In the genomic region with DNA sequence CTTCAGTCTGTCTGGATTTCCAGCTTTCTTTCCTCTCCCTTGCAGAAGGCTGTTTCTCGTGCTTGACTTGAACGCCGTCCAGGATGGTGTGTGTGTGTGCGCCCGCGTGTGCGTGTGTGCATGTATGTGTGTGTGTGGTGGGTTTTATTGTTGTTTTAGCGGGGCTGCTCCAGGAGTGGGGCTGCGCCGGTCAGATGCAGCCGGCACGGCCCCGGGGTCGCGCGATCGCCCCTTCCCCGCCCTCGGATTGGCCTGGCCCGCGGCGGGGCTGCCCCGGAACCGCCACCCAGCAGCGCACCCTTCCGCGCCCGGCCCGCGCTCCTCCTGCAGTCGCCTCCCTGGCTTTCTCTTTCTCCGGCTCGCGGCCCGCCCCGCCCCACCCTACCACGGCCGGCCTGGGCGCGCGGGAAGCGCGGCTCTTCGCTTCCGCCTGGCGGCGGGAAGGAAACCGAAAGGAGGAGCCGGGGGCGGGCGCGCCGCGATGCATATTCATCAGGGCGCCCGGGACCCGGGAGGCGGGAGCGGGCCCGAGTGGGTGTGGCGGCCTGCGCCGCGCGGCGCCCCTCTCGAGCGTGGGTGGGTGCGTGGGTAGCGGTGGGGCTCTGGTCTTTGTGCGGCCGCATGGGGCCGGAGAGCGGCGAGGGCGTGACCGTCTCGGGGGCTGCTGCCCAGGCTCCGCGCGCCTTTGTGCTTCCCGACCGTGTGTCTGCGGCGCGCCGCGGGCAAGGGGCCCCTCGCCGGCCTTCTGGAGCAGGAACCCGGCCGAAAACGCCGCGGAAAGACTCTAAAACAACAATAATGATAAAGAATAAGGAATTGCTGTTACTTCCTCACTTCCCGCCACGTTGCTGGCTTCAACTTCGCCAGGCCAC, we compare ENCODE assay signal across 8 cellular contexts. TPM values are rescaled to one million over a fixed set of nuclear protein-coding genes. Genes with fewer than 3 reads are reported as not detected.
A peak's percentile ranks its signal among the peaks of the same experiment; 100 is the strongest.
DNase-seq lines count a peak whose midpoint lies in the region; ATAC-seq and TF ChIP-seq lines count a peak whose summit lies in the region.

No MANE protein-coding gene starts in this region.

- H3K36me3 ChIP-seq in H7 (replicated peaks; ENCODE audit: control insufficient read depth, insufficient read depth, low read length) (no peaks in the 10 kb centered on the region), heart left ventricle (no peaks in the 10 kb centered on the region)

- no peaks in the 10 kb centered on the region for H3K9me3 ChIP-seq in heart left ventricle

- CTCF ChIA-PET in GM10248 (lab: Yijun Ruan, JAX): no interaction called here

- ATAC-seq in activated naive CD8-positive, alpha-beta T cell treated with anti-CD3 and anti-CD28 coated beads, Interleukin-2, amount 50 U/mL, for 24 hours: peak; percentile 85
- ATAC-seq in heart left ventricle: peak; percentile 86 to 96 (median 92)

- DNase-seq in GM10248 (ENCODE audit: extremely low spot score) (peak; percentile 89), H7 (peak; percentile 95), LoVo (ENCODE audit: low spot score) (peak; percentile 91), SKM-1 (lab: John Stamatoyannopoulos, UW; ENCODE audit: unreplicated experiment) (peak; percentile 79), heart left ventricle (peak; percentile 94 to 96 (median 95)), posterior cingulate gyrus (peak; percentile 83 to 98 (median 86)), type B pancreatic cell (ENCODE audit: extremely low spot score, unreplicated experiment) (peak; percentile 95)
- peak; percentile 78 for DNase-seq in activated naive CD8-positive, alpha-beta T cell treated with anti-CD3 and anti-CD28 coated beads, Interleukin-2, amount 50 U/mL, for 24 hours

- peaks cover 67% of the 10 kb centered on the region for H3K27me3 Mint-ChIP-seq in activated naive CD8-positive, alpha-beta T cell treated with anti-CD3 and anti-CD28 coated beads, Interleukin-2, amount 50 U/mL, for 24 hours
- peaks cover 5% of the 10 kb centered on the region for H3K27me3 Mint-ChIP-seq in type B pancreatic cell

- H3K36me3 Mint-ChIP-seq in activated naive CD8-positive, alpha-beta T cell treated with anti-CD3 and anti-CD28 coated beads, Interleukin-2, amount 50 U/mL, for 24 hours (ENCODE audit: low read depth): peaks cover 2% of the 10 kb centered on the region
- no peaks in the 10 kb centered on the region for H3K36me3 Mint-ChIP-seq in type B pancreatic cell

- peak overlapping the region; percentile 70 for H3K27ac Mint-ChIP-seq in activated naive CD8-positive, alpha-beta T cell treated with anti-CD3 and anti-CD28 coated beads, Interleukin-2, amount 50 U/mL, for 24 hours
- peak overlapping the region; percentile 95 for H3K27ac Mint-ChIP-seq in type B pancreatic cell

- TF ChIP-seq CTCF in GM10248 (IDR thresholded peaks at IDR 0.05; ENCODE audit: control extremely low read depth, extremely low read depth, low read depth, missing control alignments): no peak
- peak; percentile 17 to 75 (median 60) for TF ChIP-seq CTCF in heart left ventricle (IDR thresholded peaks at IDR 0.05)
- peak; percentile 72 for TF ChIP-seq CTCF in type B pancreatic cell (conservative IDR thresholded peaks at IDR 0.05)

- H3K4me3 ChIP-seq in H7 (ENCODE audit: insufficient read depth, low read depth, low read length) (peak overlapping the region; percentile 74), heart left ventricle (peak overlapping the region; percentile 65 to 84 (median 78))

- 0% methylated on average over 44 to 98 of the region's 98 CpGs for WGBS in heart left ventricle, 4 donors

- peaks cover 5% of the 10 kb centered on the region for H3K9me3 Mint-ChIP-seq in activated naive CD8-positive, alpha-beta T cell treated with anti-CD3 and anti-CD28 coated beads, Interleukin-2, amount 50 U/mL, for 24 hours
- no peaks in the 10 kb centered on the region for H3K9me3 Mint-ChIP-seq in type B pancreatic cell

- peak overlapping the region; percentile 93 to 100 (median 98) for H3K27ac ChIP-seq in heart left ventricle

- H3K4me1 ChIP-seq in heart left ventricle: peaks cover 8 to 82% (median 44%) of the 10 kb centered on the region in 12 donors

- peak overlapping the region; percentile 78 for H3K4me3 Mint-ChIP-seq in activated naive CD8-positive, alpha-beta T cell treated with anti-CD3 and anti-CD28 coated beads, Interleukin-2, amount 50 U/mL, for 24 hours
- peak overlapping the region; percentile 87 for H3K4me3 Mint-ChIP-seq in type B pancreatic cell

- peaks cover 30% of the 10 kb centered on the region for H3K4me1 Mint-ChIP-seq in activated naive CD8-positive, alpha-beta T cell treated with anti-CD3 and anti-CD28 coated beads, Interleukin-2, amount 50 U/mL, for 24 hours
- H3K4me1 Mint-ChIP-seq in type B pancreatic cell (ENCODE audit: unreplicated experiment): peaks cover 38% of the 10 kb centered on the region

- POLR2A ChIA-PET in GM10248 (lab: Yijun Ruan, JAX): no interaction called here

- intact Hi-C loops in heart left ventricle (cut with DNase I) (loop anchor here in 8 of 10 donors (1.0 to 5.0 kb wide), 7 partner anchors 26 to 895 kb away; no protein-coding TSS in a partner anchor), posterior cingulate gyrus (cut with DNase I) (loop anchor here (2.0 kb wide), 2 partner anchors 20 to 30 kb away; no protein-coding TSS in a partner anchor)

- H3K27me3 ChIP-seq in H7 (ENCODE audit: control insufficient read depth, insufficient read depth, low read length): peaks cover 41% of the 10 kb centered on the region
- peaks cover 0 to 6% (median 0%) of the 10 kb centered on the region in 9 donors for H3K27me3 ChIP-seq in heart left ventricle

- peak in 1 of 2 donors; percentile 55 for TF ChIP-seq POLR2A in heart left ventricle (IDR thresholded peaks at IDR 0.05)

RNA-seq across cellular contexts. Expression of gene NFIB, which starts 8.5 kb away (rescaled TPM):
- total RNA-seq in H7 (2014; rRNA removed; shearing (Covaris generic)): 3.7 and 5.0 TPM in 2 replicates
- total RNA-seq in heart left ventricle (100 to 1,000 TPM in 5 of 9 donors, 10 to 100 TPM in 4; 80.9 to 148 (median 116) TPM), type B pancreatic cell (ENCODE audit: low replicate concordance) (62.9 and 76.4 TPM in 2 replicates)
- polyA plus RNA-seq in heart left ventricle: 10 to 100 TPM; 24.5 to 36.3 TPM

Comparison
In these comparisons a context has a peak if more than half of its experiments do, and no peak if none do; other contexts are left out.
1. Peak in every context shown above with its lines: DNase-seq, ATAC-seq, H3K4me3 ChIP-seq and H3K27ac ChIP-seq.
2. RNA of gene NFIB, which starts 8.5 kb away (total RNA-seq): 80.9 to 148 TPM in heart left ventricle and 62.9 to 76.4 TPM in type B pancreatic cell; 3.7 to 5.0 TPM in H7; every median in the first group is over 10 times any median in the second.